In the genomic region with DNA sequence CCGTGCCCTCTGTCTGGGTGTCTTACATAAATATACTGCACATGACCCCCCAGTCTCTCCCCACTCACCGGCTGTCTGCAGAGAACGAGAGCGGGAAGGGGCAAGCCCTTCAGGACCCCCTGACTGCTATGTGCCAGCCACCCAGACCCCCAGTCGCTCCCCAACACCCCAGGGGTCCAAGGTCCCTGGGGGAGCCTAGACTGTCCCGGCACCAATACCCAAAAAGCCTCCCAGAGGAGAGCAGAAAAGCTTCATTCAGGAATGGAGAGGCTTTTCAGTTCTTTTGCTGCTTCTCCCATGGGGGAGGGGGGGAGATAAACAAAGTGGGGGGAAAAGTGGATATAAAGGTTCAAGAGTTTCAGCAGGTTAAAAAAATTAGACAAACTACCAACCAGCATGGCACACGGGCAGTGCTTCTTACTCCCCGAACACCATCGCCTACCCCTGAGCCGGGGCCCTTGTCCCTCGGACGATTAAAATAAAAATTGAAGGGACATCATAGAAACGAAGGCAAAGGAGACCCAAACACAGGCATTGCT, we compare ENCODE assay signal across 1 cellular context.
TF ChIP-seq lines count a peak whose summit lies in the region.

No MANE protein-coding gene starts in this region.

TF ChIP-seq in liver, 16 proteins besides CTCF, POLR2A, EP300 and RAD21 (continued from another document):
- TF ChIP-seq REST (IDR thresholded peaks at IDR 0.05) (no peak), FOXA1 (IDR thresholded peaks at IDR 0.05) (no peak)
